In the genomic region with DNA sequence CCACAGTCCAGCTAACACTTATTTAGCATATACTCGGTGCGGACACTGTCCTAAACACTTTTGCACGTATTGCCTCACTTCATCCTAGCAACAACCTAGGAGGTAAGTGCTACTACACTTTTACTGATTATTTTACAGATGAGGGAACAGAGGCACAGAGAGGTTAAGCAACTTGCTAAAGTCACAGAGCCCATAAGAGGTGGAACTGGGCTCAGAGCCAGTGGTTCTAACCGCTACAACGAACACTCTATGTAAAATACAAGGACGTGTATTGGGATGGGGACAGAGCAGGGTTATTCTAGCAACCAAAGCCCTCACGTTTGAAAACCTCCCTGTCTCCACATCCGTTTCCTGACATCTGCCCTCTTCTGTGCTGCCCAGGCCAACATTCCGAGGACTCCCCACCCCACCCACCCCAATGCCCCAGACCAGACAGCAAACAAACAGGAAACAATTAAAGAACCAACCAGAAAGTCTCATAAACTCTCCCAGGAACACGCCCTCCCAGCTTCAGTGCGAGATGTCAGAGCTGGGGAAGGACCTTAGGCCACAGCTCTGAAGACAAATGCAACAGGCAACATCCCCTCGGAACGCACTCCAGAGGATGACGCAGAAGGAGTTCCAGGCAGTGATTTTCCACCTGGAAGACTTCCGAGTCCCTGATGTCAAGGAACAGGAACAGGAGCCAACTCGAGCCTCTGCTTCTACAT, we compare ENCODE assay signal across 17 cellular contexts. TPM values are rescaled to one million over a fixed set of nuclear protein-coding genes. Genes with fewer than 3 reads are reported as not detected.
DNase-seq lines count a peak whose midpoint lies in the region; ATAC-seq and TF ChIP-seq lines count a peak whose summit lies in the region.
"Had no signal": no experiment of that assay in that cellular context is flagged by ENCODE, and none has a peak within 500 bp of the region (broad histone marks: within the 10 kb centered on the region; RNA-seq: fewer than 3 reads in every experiment).

No MANE protein-coding gene starts in this region.

- H3K27ac ChIP-seq in gastroesophageal sphincter: peak overlapping the region in 1 of 4 donors; percentile 10
- no peak overlapping the region for H3K27ac ChIP-seq in sigmoid colon
- H3K27ac ChIP-seq: SJSA1 had no signal

- TF ChIP-seq EP300 in gastroesophageal sphincter (IDR thresholded peaks at IDR 0.05) (no peak), sigmoid colon (IDR thresholded peaks at IDR 0.05) (no peak)

- no peak overlapping the region for H3K4me3 ChIP-seq in gastroesophageal sphincter
- no peak overlapping the region for H3K4me3 ChIP-seq in sigmoid colon
- H3K4me3 ChIP-seq: HAP-1, SJSA1 had no signal

- intact Hi-C loops in sigmoid colon (cut with DNase I): no loop called here

- TF ChIP-seq CTCF in gastroesophageal sphincter (IDR thresholded peaks at IDR 0.05) (no peak), sigmoid colon (IDR thresholded peaks at IDR 0.05) (no peak)

- no peaks in the 10 kb centered on the region for H3K9me3 ChIP-seq in gastroesophageal sphincter
- no peaks in the 10 kb centered on the region for H3K9me3 ChIP-seq in sigmoid colon
- H3K9me3 ChIP-seq: HAP-1, SJSA1 had no signal

- H3K4me1 ChIP-seq in gastroesophageal sphincter (no peaks in the 10 kb centered on the region), sigmoid colon (no peaks in the 10 kb centered on the region)
- H3K4me1 ChIP-seq: HAP-1, SJSA1 had no signal

- TF ChIP-seq POLR2A in gastroesophageal sphincter (IDR thresholded peaks at IDR 0.05) (no peak), sigmoid colon (IDR thresholded peaks at IDR 0.05) (no peak)

- H3K27me3 ChIP-seq in gastroesophageal sphincter (peaks cover 16% of the 10 kb centered on the region), sigmoid colon (no peaks in the 10 kb centered on the region)
- H3K27me3 ChIP-seq: SJSA1 had no signal

- H3K36me3 ChIP-seq in gastroesophageal sphincter (no peaks in the 10 kb centered on the region), sigmoid colon (no peaks in the 10 kb centered on the region)
- H3K36me3 ChIP-seq: HAP-1, SJSA1 had no signal

- DNase-seq in EH (ENCODE audit: low read depth) (peak; percentile 75), SW480 (ENCODE audit: low spot score) (peak; percentile 3), sigmoid colon (peak; percentile 77), SIG-M5 treated with dmso at 0.1 percent for 504 hours (lab: John Stamatoyannopoulos, UW; ENCODE audit: unreplicated experiment) (no peak), NCI-H2107 (lab: John Stamatoyannopoulos, UW) (no peak), AG08396 (ENCODE audit: low spot score) (no peak), NCI-H774 (lab: John Stamatoyannopoulos, UW) (no peak)
- DNase-seq: activated CD4-positive, alpha-beta memory T cell treated with anti-CD3 and anti-CD28 coated beads for 36 hours; activated T-cell treated with anti-CD3 and anti-CD28 coated beads, Interleukin-2, amount 50 U/mL, for 72 hours; DMS153; KG1; kidney; NCI-H1417 treated with DMSO at 0.1 percent for 48 hours; NCI-H446 had no signal

- ATAC-seq in gastroesophageal sphincter: peak; percentile 65
- ATAC-seq: activated T-cell treated with anti-CD3 and anti-CD28 coated beads, Interleukin-2, amount 50 U/mL, for 72 hours had no signal

- WGBS in gastroesophageal sphincter (ENCODE audit: low coverage in 1 of 2), 2 donors: 47 to 52% methylated on average over 6 to 12 of the region's 16 CpGs
- 19 to 50% methylated on average over 16 of the region's 16 CpGs for WGBS in sigmoid colon, 2 donors

RNA-seq across cellular contexts. Expression of a gene that starts 41.1 kb away (rescaled TPM):
- total RNA-seq in gastroesophageal sphincter: under 1 TPM in 2 of 4 donors, not detected in 2; 0.16 to 0.27 TPM
- under 1 TPM in 2 of 4 donors, not detected in 2; 0.16 to 0.83 TPM for total RNA-seq in sigmoid colon
- polyA plus RNA-seq in sigmoid colon: under 1 TPM in 1 of 3 donors, not detected in 2; 0.32 TPM
- total RNA-seq: activated CD4-positive, alpha-beta memory T cell treated with anti-CD3 and anti-CD28 coated beads for 36 hours; activated T-cell treated with anti-CD3 and anti-CD28 coated beads, Interleukin-2, amount 50 U/mL, for 72 hours had no signal

Comparison
In these comparisons a context has a peak if more than half of its experiments do, and no peak if none do; other contexts are left out.
1. DNase-seq: peak in EH (single experiment), SW480 (single experiment) and sigmoid colon (single experiment); none in SIG-M5 treated with dmso at 0.1 percent for 504 hours (single experiment), NCI-H2107 (single experiment), AG08396 (single experiment) and NCI-H774 (single experiment).